ENCODE assay signal across 14 cellular contexts in genomic region chr15:80982205-80982604, GRCh38. TPM values are rescaled to one million over a fixed set of nuclear protein-coding genes. Genes with fewer than 3 reads are reported as not detected.
A peak's percentile ranks its signal among the peaks of the same experiment; 100 is the strongest.
DNase-seq lines count a peak whose midpoint lies in the region; ATAC-seq, FAIRE-seq and TF ChIP-seq lines count a peak whose summit lies in the region.
"Had no signal": no experiment of that assay in that cellular context is flagged by ENCODE, and none has a peak within 500 bp of the region (broad histone marks: within the 10 kb centered on the region; RNA-seq: fewer than 3 reads in every experiment).

No MANE protein-coding gene starts in this region.

- in situ Hi-C loops in GM12878 (cut with MboI) = no loop called here

- H3K36me3 ChIP-seq in CD4-positive, alpha-beta memory T cell (ENCODE audit: insufficient read depth, low read length) = peaks cover 28% of the 10 kb centered on the region
- H3K36me3 ChIP-seq in GM12878 (ENCODE audit: control insufficient read depth in 2 of 2, insufficient read depth in 2 of 2, low read length in 1 of 2) = peaks cover 1 to 10% of the 10 kb centered on the region in 2 experiments
- peaks cover 8% of the 10 kb centered on the region; the same call in 1 of the 2 replicates for H3K36me3 ChIP-seq in MM.1S (replicated peaks; ENCODE audit: insufficient read depth, low read length)
- peaks cover 0 to 35% (median 3%) of the 10 kb centered on the region in 3 donors for H3K36me3 ChIP-seq in tibial nerve

- intact Hi-C loops in CD4-positive, alpha-beta memory T cell (cut with micrococcal nuclease) = loop anchor here (10.0 kb wide), 1 partner anchor 287 kb away; the partner anchor contains the start of gene ABHD17C
- intact Hi-C loops in GM12878 (cut with micrococcal nuclease; ENCODE audit: unreplicated experiment) = no loop called here

- no peaks in the 10 kb centered on the region for H3K27me3 Mint-ChIP-seq in CD4-positive, alpha-beta memory T cell
- H3K27me3 Mint-ChIP-seq: activated B cell treated with CpG ODN at 0.5 μM for 24 hours had no signal

- no peak overlapping the region for H3K4me2 ChIP-seq in GM12878 (ENCODE audit: control insufficient read depth, insufficient read depth)
- H3K4me2 ChIP-seq in MM.1S (ENCODE audit: low read depth, low read length) = no peak overlapping the region

- H3K27me3 ChIP-seq in CD4-positive, alpha-beta memory T cell (ENCODE audit: insufficient read depth, low read length) = no peaks in the 10 kb centered on the region
- H3K27me3 ChIP-seq in GM12878 (replicated peaks in 1 of 2; ENCODE audit: control insufficient read depth in 2 of 2, insufficient read depth in 2 of 2, low read length in 1 of 2) (no peaks in the 10 kb centered on the region), MM.1S (replicated peaks; ENCODE audit: insufficient read depth, low read length) (no peaks in the 10 kb centered on the region), tibial nerve (no peaks in the 10 kb centered on the region)
- H3K27me3 ChIP-seq: suprapubic skin had no signal

- 63% methylated on average over 2 of the region's 2 CpGs for WGBS in GM12878 (ENCODE audit: insufficient coverage, insufficient replicate concordance, low lambda C conversion rate, missing lambda C conversion rate)
- 79 to 85% methylated on average over 2 of the region's 2 CpGs for WGBS in tibial nerve, 2 donors

- CTCF ChIA-PET in CD4-positive, alpha-beta memory T cell (lab: Charles Lee; ENCODE audit: partially characterized antibody) = interaction anchor here (1.0 to 1.7 kb wide), 2 partner anchors 126 to 284 kb away, joined by 3 to 4 read pairs; no protein-coding TSS in a partner anchor
- CTCF ChIA-PET in GM12878 (lab: Yijun Ruan, JAX) = interaction anchor here (1.3 to 1.9 kb wide), 4 partner anchors 10 to 284 kb away, joined by 3 to 7 read pairs (median 6); no protein-coding TSS in a partner anchor

- H3K4me3 ChIP-seq in CD4-positive, alpha-beta memory T cell (ENCODE audit: low read length in 2 of 2) = no peak overlapping the region
- no peak overlapping the region for H3K4me3 ChIP-seq in GM12878
- no peak overlapping the region for H3K4me3 ChIP-seq in MM.1S (ENCODE audit: low read length)
- no peak overlapping the region for H3K4me3 ChIP-seq in tibial nerve
- H3K4me3 ChIP-seq: suprapubic skin had no signal

- peak; percentile 71 for ATAC-seq in GM12878
- no peak for ATAC-seq in GM19035 (IDR thresholded peaks at IDR 0.05; ENCODE audit: unreplicated experiment)
- ATAC-seq: Right ventricle myocardium inferior had no signal

- no peaks in the 10 kb centered on the region for H3F3A ChIP-seq in MM.1S (ENCODE audit: insufficient read depth, low read length)

- peak; percentile 58 for TF ChIP-seq RAD21 in GM12878 (IDR thresholded peaks at IDR 0.05; ENCODE audit: insufficient read depth, low read depth, low read length)

- H3K9me3 Mint-ChIP-seq in CD4-positive, alpha-beta memory T cell = no peaks in the 10 kb centered on the region
- H3K9me3 Mint-ChIP-seq: activated B cell treated with CpG ODN at 0.5 μM for 24 hours, immature natural killer cell had no signal

- peaks cover 44 to 63% (median 56%) of the 10 kb centered on the region in 4 donors for H3K4me1 Mint-ChIP-seq in CD4-positive, alpha-beta memory T cell

- H3K9ac ChIP-seq in GM12878 (ENCODE audit: control insufficient read depth, insufficient read depth, low read length) = no peak overlapping the region
- no peak overlapping the region for H3K9ac ChIP-seq in MM.1S (ENCODE audit: low read length)

- RAD21 ChIA-PET in GM12878 (lab: Charles Lee; ENCODE audit: unreplicated experiment) = interaction anchor here (2.0 kb wide), 1 partner anchor 284 kb away, joined by 9 read pairs; no protein-coding TSS in a partner anchor

- peak; percentile 64 for TF ChIP-seq CTCF in GM12873 (IDR thresholded peaks at IDR 0.05; ENCODE audit: insufficient read depth, low read depth, low read length, missing control alignments)
- TF ChIP-seq CTCF in GM12878 (IDR thresholded peaks at IDR 0.05 in 2 of 3, conservative IDR thresholded peaks at IDR 0.05 in 1 of 3; ENCODE audit: control insufficient read depth in 2 of 3, extremely low read depth in 1 of 3, insufficient read depth in 1 of 3, low read depth in 3 of 3, low read length in 3 of 3) = peak; percentile 51 to 66 (median 64); a peak in 5 of 6 replicates
- TF ChIP-seq CTCF in MM.1S (IDR thresholded peaks at IDR 0.05; ENCODE audit: low read length) = no peak; the same call in 1 of the 2 replicates
- TF ChIP-seq CTCF in tibial nerve (IDR thresholded peaks at IDR 0.05) = no peak

- H2AFZ ChIP-seq in GM12878 (ENCODE audit: control insufficient read depth, low read depth, low read length) (no peak overlapping the region), MM.1S (ENCODE audit: low read length) (no peak overlapping the region)

- no peak for TF ChIP-seq POLR2A in GM12878 (IDR thresholded peaks at IDR 0.05; ENCODE audit: low read depth, low read length)
- no peak for TF ChIP-seq POLR2A in tibial nerve (IDR thresholded peaks at IDR 0.05)

- no peak overlapping the region for H3K4me3 Mint-ChIP-seq in CD4-positive, alpha-beta memory T cell
- H3K4me3 Mint-ChIP-seq: activated B cell treated with CpG ODN at 0.5 μM for 24 hours, immature natural killer cell had no signal

- H4K20me1 ChIP-seq in GM12878 (ENCODE audit: control insufficient read depth, insufficient read depth) (no peaks in the 10 kb centered on the region), MM.1S (ENCODE audit: insufficient read depth, low read length) (peaks cover 9% of the 10 kb centered on the region; the same call in 1 of the 2 replicates)

- H3K9me2 ChIP-seq in MM.1S (replicated peaks; ENCODE audit: insufficient read depth, low read length) = no peaks in the 10 kb centered on the region

- H3K79me2 ChIP-seq in GM12878 (ENCODE audit: control insufficient read depth, insufficient read depth, low read length) (peaks cover 42% of the 10 kb centered on the region), MM.1S (ENCODE audit: low read length) (peaks cover 86% of the 10 kb centered on the region)

- POLR2A ChIA-PET in CD4-positive, alpha-beta memory T cell (lab: Charles Lee; ENCODE audit: partially characterized antibody) = interaction anchor here (0.6 to 1.2 kb wide), 2 partner anchors 18 to 20 kb away, joined by 3 to 6 read pairs; partner anchors contain the start of gene TLNRD1
- POLR2A ChIA-PET in GM12878 (lab: Charles Lee) = no interaction called here

- TF ChIP-seq EP300 in GM12878 (IDR thresholded peaks at IDR 0.05; ENCODE audit: borderline replicate concordance in 1 of 2, control insufficient read depth in 1 of 2, low read depth in 2 of 2, low read length in 2 of 2) = no peak
- TF ChIP-seq EP300 in tibial nerve (IDR thresholded peaks at IDR 0.05) = no peak

- H3K9me3 ChIP-seq in CD4-positive, alpha-beta memory T cell (ENCODE audit: control insufficient read depth in 1 of 2, low read length in 2 of 2) = no peaks in the 10 kb centered on the region
- no peaks in the 10 kb centered on the region for H3K9me3 ChIP-seq in GM12878 (replicated peaks; ENCODE audit: control insufficient read depth, insufficient read depth, low read length)
- H3K9me3 ChIP-seq in MM.1S (replicated peaks; ENCODE audit: insufficient read depth, low read length) = no peaks in the 10 kb centered on the region
- no peaks in the 10 kb centered on the region for H3K9me3 ChIP-seq in tibial nerve
- H3K9me3 ChIP-seq: suprapubic skin had no signal

- peaks cover 37% of the 10 kb centered on the region for H3K4me1 ChIP-seq in CD4-positive, alpha-beta memory T cell (ENCODE audit: insufficient read depth, low read length)
- H3K4me1 ChIP-seq in GM12878 (ENCODE audit: control insufficient read depth, insufficient read depth, low read length) (peaks cover 5% of the 10 kb centered on the region), MM.1S (ENCODE audit: low read length) (no peaks in the 10 kb centered on the region), tibial nerve (peaks cover 0 to 44% (median 4%) of the 10 kb centered on the region in 4 donors)

- no peak overlapping the region for H3K27ac ChIP-seq in CD4-positive, alpha-beta memory T cell (ENCODE audit: low read depth, low read length)
- H3K27ac ChIP-seq in GM12878 (ENCODE audit: control insufficient read depth, insufficient read depth) (no peak overlapping the region), MM.1S (ENCODE audit: low read length) (no peak overlapping the region), tibial nerve (no peak overlapping the region)
- H3K27ac ChIP-seq: suprapubic skin had no signal

- no peak for DNase-seq in CD4-positive, alpha-beta memory T cell
- peak; percentile 60 for DNase-seq in NAMALWA (ENCODE audit: low spot score)
- no peak for DNase-seq in GM12878 (ENCODE audit: low read depth, low spot score)
- DNase-seq in MM.1S = no peak
- no peak for DNase-seq in tibial nerve (ENCODE audit: low spot score in 2 of 2)
- DNase-seq: activated B cell treated with CpG ODN at 0.5 μM for 24 hours, immature natural killer cell, NCI-H1092 treated with DMSO at 0.1 percent for 48 hours, NCI-H446, retina had no signal

- FAIRE-seq in GM12878 (lab: Jason Lieb, UNC) = peak; percentile 71

- peaks cover 34 to 64% of the 10 kb centered on the region in 2 donors for H3K36me3 Mint-ChIP-seq in CD4-positive, alpha-beta memory T cell

- SMC1A ChIA-PET in GM12878 (lab: Charles Lee; ENCODE audit: uncharacterized antibody, unreplicated experiment) = interaction anchor here (1.2 to 2.4 kb wide), 3 partner anchors 12 to 130 kb away, joined by 3 to 14 read pairs (median 3); no protein-coding TSS in a partner anchor

- no TSS peak for BruUV-seq in GM12878 (replicated peaks; lab: Mats Ljungman, UMichigan)

- H3K27ac Mint-ChIP-seq in CD4-positive, alpha-beta memory T cell = peak overlapping the region in 4 of 7 donors; percentile 6 to 79 (median 40)
- H3K27ac Mint-ChIP-seq: activated B cell treated with CpG ODN at 0.5 μM for 24 hours had no signal

RNA-seq across cellular contexts. Expression of gene MESD, which starts 7.4 kb away (rescaled TPM):
- total RNA-seq in CD4-positive, alpha-beta memory T cell = 10 to 100 TPM; 43.3 to 44.6 TPM
- polyA plus RNA-seq in CD4-positive, alpha-beta memory T cell = 10 to 100 TPM; 32.2 to 35.7 TPM
- 34.4 and 36.8 TPM in 2 replicates for total RNA-seq in GM12878 (2013; cell fraction: nucleolus; rRNA removed)
- 21.8 and 22.7 TPM in 2 replicates for total RNA-seq in GM12878 (2014; rRNA removed)
- 25.2 and 27.5 TPM in 2 replicates for total RNA-seq in GM12878 (2014; rRNA removed; fragmentation: Illumina TruSeq; extraction: Trizol)
- total RNA-seq in GM12878 (2021) = 19.2 and 24.1 TPM in 2 replicates
- polyA plus RNA-seq in GM12878 (2011; ENCODE audit: low read depth) = 10.7 TPM
- polyA plus RNA-seq in GM12878 (2011; rRNA removed) = 11.2 and 15.4 TPM in 2 replicates
- polyA plus RNA-seq in GM12878 (2011; cell fraction: cytosol; rRNA removed) = 8.8 and 9.4 TPM in 2 replicates
- polyA plus RNA-seq in GM12878 (2011; cell fraction: nucleus; rRNA removed) = 9.4 and 11.4 TPM in 2 replicates
- polyA plus RNA-seq in GM12878 (2012) = 14.4 and 14.7 TPM in 2 replicates
- polyA plus RNA-seq in GM12878 (2014; fragmentation: Illumina TruSeq; extraction: Trizol) = 24.7 and 25.7 TPM in 2 replicates
- polyA plus RNA-seq in GM12878 (2014; fragmentation: Nextera tagmentation; extraction: Ambion mirVana) = 10 to 100 TPM; 10.2 to 16.7 TPM
- polyA plus RNA-seq in GM12878 (2014; rRNA removed) = 16.5 and 16.7 TPM in 2 replicates
- 10 to 100 TPM; 39.0 to 39.8 TPM for polyA plus RNA-seq in GM12878 (2016; fragmentation: Nextera tagmentation; extraction: Ambion mirVana)
- polyA minus RNA-seq in GM12878 (2011; rRNA and poly(A)+ RNA removed) = 8.0 and 9.7 TPM in 2 replicates
- polyA minus RNA-seq in GM12878 (2011; cell fraction: cytosol; rRNA and poly(A)+ RNA removed) = 3.6 and 5.9 TPM in 2 replicates
- 7.3 and 9.2 TPM in 2 replicates for polyA minus RNA-seq in GM12878 (2011; cell fraction: nucleus; rRNA and poly(A)+ RNA removed)
- total RNA-seq in tibial nerve = 10 to 100 TPM; 21.2 to 43.8 (median 35.1) TPM

RNA-seq across cellular contexts. Expression of gene TLNRD1, which starts 18.5 kb away (rescaled TPM):
- total RNA-seq in CD4-positive, alpha-beta memory T cell = 10 to 100 TPM; 29.7 to 29.8 TPM
- polyA plus RNA-seq in CD4-positive, alpha-beta memory T cell = 1 to 10 TPM; 2.4 to 5.2 TPM
- 14.0 and 16.6 TPM in 2 replicates for total RNA-seq in GM12878 (2013; cell fraction: nucleolus; rRNA removed)
- 19.9 and 25.5 TPM in 2 replicates for total RNA-seq in GM12878 (2014; rRNA removed)
- 6.0 and 6.5 TPM in 2 replicates for total RNA-seq in GM12878 (2014; rRNA removed; fragmentation: Illumina TruSeq; extraction: Trizol)
- 40.5 and 44.8 TPM in 2 replicates for total RNA-seq in GM12878 (2021)
- polyA plus RNA-seq in GM12878 (2011; ENCODE audit: low read depth) = 2.6 TPM
- polyA plus RNA-seq in GM12878 (2011; rRNA removed) = 8.4 and 11.6 TPM in 2 replicates
- 13.2 and 24.3 TPM in 2 replicates for polyA plus RNA-seq in GM12878 (2011; cell fraction: cytosol; rRNA removed)
- polyA plus RNA-seq in GM12878 (2011; cell fraction: nucleus; rRNA removed) = 13.6 and 19.0 TPM in 2 replicates
- 8.4 and 9.0 TPM in 2 replicates for polyA plus RNA-seq in GM12878 (2012)
- 4.8 and 6.6 TPM in 2 replicates for polyA plus RNA-seq in GM12878 (2014; fragmentation: Illumina TruSeq; extraction: Trizol)
- 1 to 10 TPM; 2.5 to 5.7 TPM for polyA plus RNA-seq in GM12878 (2014; fragmentation: Nextera tagmentation; extraction: Ambion mirVana)
- 26.7 and 31.5 TPM in 2 replicates for polyA plus RNA-seq in GM12878 (2014; rRNA removed)
- 10 to 100 TPM in 1 of 2 experiments, 1 to 10 TPM in 1; 5.4 to 12.5 TPM for polyA plus RNA-seq in GM12878 (2016; fragmentation: Nextera tagmentation; extraction: Ambion mirVana)
- 4.8 and 6.6 TPM in 2 replicates for polyA minus RNA-seq in GM12878 (2011; rRNA and poly(A)+ RNA removed)
- 12.8 and 13.8 TPM in 2 replicates for polyA minus RNA-seq in GM12878 (2011; cell fraction: cytosol; rRNA and poly(A)+ RNA removed)
- 16.1 and 29.3 TPM in 2 replicates for polyA minus RNA-seq in GM12878 (2011; cell fraction: nucleus; rRNA and poly(A)+ RNA removed)
- total RNA-seq in tibial nerve = 10 to 100 TPM; 18.8 to 46.5 (median 30.0) TPM

Comparison
In these comparisons a context has a peak if more than half of its experiments do, and no peak if none do; other contexts are left out.
1. CTCF ChIP-seq: peak in GM12873 (single experiment) and GM12878 (3 of 3); none in MM.1S (single experiment) and tibial nerve (0 of 5).